ENCODE assay signal across 1 cellular context in the genomic region with DNA sequence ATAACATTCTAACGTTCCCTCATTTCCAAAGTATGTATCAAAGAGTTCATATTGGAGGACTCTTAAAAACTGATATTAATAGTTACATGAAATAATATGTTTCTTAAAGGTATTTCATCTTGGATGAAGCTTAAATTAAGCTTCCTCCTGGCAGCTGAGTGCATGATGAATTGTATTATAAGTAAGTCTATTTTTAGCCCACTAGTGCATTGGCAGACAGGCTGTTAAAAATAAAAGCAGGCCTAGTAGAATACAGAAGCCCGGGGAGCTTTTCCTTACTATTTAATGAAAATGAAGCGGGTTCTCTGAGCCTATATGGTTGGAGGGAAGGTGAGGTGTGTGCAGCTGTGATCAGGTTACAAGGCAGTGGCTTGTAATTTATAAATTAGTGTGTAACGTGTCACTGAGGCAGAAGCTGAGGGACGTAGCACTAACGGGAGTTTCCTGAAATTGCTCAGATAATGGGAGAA.
TF ChIP-seq lines count a peak whose summit lies in the region.

No MANE protein-coding gene starts in this region.

TF ChIP-seq in GM23338, 12 proteins besides CTCF, POLR2A, EP300 and RAD21 (continued from another document):
- TF ChIP-seq, protein P1, sequence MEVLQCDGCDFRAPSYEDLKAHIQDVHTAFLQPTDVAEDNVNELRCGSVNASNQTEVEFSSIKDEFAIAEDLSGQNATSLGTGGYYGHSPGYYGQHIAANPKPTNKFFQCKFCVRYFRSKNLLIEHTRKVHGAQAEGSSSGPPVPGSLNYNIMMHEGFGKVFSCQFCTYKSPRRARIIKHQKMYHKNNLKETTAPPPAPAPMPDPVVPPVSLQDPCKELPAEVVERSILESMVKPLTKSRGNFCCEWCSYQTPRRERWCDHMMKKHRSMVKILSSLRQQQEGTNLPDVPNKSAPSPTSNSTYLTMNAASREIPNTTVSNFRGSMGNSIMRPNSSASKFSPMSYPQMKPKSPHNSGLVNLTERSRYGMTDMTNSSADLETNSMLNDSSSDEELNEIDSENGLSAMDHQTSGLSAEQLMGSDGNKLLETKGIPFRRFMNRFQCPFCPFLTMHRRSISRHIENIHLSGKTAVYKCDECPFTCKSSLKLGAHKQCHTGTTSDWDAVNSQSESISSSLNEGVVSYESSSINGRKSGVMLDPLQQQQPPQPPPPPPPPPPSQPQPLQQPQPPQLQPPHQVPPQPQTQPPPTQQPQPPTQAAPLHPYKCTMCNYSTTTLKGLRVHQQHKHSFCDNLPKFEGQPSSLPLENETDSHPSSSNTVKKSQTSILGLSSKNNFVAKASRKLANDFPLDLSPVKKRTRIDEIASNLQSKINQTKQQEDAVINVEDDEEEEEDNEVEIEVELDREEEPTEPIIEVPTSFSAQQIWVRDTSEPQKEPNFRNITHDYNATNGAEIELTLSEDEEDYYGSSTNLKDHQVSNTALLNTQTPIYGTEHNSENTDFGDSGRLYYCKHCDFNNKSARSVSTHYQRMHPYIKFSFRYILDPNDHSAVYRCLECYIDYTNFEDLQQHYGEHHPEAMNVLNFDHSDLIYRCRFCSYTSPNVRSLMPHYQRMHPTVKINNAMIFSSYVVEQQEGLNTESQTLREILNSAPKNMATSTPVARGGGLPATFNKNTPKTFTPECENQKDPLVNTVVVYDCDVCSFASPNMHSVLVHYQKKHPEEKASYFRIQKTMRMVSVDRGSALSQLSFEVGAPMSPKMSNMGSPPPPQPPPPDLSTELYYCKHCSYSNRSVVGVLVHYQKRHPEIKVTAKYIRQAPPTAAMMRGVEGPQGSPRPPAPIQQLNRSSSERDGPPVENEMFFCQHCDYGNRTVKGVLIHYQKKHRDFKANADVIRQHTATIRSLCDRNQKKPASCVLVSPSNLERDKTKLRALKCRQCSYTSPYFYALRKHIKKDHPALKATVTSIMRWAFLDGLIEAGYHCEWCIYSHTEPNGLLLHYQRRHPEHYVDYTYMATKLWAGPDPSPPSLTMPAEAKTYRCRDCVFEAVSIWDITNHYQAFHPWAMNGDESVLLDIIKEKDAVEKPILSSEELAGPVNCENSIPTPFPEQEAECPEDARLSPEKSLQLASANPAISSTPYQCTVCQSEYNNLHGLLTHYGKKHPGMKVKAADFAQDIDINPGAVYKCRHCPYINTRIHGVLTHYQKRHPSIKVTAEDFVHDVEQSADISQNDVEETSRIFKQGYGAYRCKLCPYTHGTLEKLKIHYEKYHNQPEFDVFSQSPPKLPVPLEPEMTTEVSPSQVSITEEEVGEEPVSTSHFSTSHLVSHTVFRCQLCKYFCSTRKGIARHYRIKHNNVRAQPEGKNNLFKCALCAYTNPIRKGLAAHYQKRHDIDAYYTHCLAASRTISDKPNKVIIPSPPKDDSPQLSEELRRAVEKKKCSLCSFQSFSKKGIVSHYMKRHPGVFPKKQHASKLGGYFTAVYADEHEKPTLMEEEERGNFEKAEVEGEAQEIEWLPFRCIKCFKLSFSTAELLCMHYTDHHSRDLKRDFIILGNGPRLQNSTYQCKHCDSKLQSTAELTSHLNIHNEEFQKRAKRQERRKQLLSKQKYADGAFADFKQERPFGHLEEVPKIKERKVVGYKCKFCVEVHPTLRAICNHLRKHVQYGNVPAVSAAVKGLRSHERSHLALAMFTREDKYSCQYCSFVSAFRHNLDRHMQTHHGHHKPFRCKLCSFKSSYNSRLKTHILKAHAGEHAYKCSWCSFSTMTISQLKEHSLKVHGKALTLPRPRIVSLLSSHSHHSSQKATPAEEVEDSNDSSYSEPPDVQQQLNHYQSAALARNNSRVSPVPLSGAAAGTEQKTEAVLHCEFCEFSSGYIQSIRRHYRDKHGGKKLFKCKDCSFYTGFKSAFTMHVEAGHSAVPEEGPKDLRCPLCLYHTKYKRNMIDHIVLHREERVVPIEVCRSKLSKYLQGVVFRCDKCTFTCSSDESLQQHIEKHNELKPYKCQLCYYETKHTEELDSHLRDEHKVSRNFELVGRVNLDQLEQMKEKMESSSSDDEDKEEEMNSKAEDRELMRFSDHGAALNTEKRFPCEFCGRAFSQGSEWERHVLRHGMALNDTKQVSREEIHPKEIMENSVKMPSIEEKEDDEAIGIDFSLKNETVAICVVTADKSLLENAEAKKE (CRISPR knock-in tag; IDR thresholded peaks at IDR 0.05) = no peak
- TF ChIP-seq ZNF331 (CRISPR knock-in tag; IDR thresholded peaks at IDR 0.05; ENCODE audit: low read depth) (no peak), ZNF114 (CRISPR knock-in tag; IDR thresholded peaks at IDR 0.05) (no peak), EZH2phosphoT487 (IDR thresholded peaks at IDR 0.05; ENCODE audit: unreplicated experiment) (no peak)
- TF ChIP-seq, protein P2, sequence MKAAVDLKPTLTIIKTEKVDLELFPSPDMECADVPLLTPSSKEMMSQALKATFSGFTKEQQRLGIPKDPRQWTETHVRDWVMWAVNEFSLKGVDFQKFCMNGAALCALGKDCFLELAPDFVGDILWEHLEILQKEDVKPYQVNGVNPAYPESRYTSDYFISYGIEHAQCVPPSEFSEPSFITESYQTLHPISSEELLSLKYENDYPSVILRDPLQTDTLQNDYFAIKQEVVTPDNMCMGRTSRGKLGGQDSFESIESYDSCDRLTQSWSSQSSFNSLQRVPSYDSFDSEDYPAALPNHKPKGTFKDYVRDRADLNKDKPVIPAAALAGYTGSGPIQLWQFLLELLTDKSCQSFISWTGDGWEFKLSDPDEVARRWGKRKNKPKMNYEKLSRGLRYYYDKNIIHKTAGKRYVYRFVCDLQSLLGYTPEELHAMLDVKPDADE (IDR thresholded peaks at IDR 0.05) = no peak
